Comparison of ENCODE assay signal across 8 cellular contexts in the genomic region with DNA sequence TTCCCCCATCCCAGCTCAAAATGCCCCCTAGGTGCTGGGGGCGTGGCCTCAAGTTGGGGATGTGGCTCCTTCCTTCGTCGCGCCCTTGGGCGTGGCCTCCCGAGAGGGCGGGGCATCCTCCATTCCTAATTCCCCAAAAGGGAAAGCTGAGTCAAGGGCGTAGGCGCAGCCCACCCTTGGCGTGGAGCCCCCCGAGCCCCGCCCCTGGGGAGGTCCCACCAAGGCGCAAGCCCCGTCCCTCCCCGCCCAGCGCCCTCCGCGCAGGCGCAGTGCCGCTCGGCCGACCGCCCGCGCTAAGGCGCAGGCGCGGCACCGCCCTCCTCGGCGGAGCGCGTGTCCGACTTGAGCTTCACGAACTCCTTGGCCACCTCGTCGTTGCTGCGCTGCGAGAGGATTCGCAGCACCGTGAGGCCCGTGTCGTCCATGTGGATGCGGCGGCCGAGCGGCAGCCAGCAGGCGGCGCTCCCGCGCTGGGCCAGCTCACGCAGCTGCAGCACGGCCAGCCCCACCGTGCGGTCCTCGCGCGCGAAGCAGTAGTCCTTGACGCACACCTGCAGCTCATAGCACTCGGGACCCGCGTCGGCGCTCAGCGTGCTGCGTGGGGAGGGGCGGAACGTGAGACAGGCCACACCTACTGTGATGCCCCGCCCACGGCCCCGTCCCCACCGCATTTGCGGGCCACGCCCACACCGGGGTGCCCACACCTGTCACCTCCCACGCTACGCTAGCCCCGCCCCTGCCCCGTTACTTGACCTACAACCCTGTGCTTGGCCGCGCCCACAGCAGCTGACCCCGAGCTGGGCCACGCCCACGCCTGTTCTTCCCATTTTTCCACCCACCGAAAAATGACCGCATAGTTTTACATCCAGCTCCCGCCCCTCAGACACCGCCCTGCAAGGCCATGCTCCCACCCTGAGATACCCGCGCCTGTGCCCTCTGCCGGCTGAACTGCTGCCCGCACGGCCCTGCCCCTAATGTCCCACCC. TPM values are rescaled to one million over a fixed set of nuclear protein-coding genes. Genes with fewer than 3 reads are reported as not detected.
DNase-seq lines count a peak whose midpoint lies in the region; ATAC-seq and TF ChIP-seq lines count a peak whose summit lies in the region.

No MANE protein-coding gene starts in this region.

- in situ Hi-C loops in astrocyte of the cerebellum (cut with HindIII; ENCODE audit: low sequenced_read_pairs) = no loop called here

- H3K4me3 ChIP-seq in astrocyte of the cerebellum (ENCODE audit: low read depth, low read length) (peak overlapping the region; percentile 32), iPS-11a (ENCODE audit: low read depth, low read length) (peak overlapping the region; percentile 47), skeletal muscle satellite cell (ENCODE audit: low read length) (peak overlapping the region; percentile 67)

- peak; percentile 76 for ATAC-seq in GM21737 (IDR thresholded peaks at IDR 0.05; ENCODE audit: unreplicated experiment)

- H3K4me1 ChIP-seq in skeletal muscle satellite cell (ENCODE audit: control insufficient read depth, insufficient read depth, low read length) = peaks cover 11% of the 10 kb centered on the region

- DNase-seq in DMS53 treated with DMSO at 0.1 percent for 48 hours (lab: John Stamatoyannopoulos, UW; ENCODE audit: unreplicated experiment) (peak; percentile 66), T-helper 22 cell (ENCODE audit: low read depth) (peak; percentile 66), astrocyte of the cerebellum (ENCODE audit: low read depth) (no peak), SHP77 (lab: John Stamatoyannopoulos, UW) (no peak)

- TF ChIP-seq CTCF in LNCAP (IDR thresholded peaks at IDR 0.05) (peak; percentile 60), astrocyte of the cerebellum (IDR thresholded peaks at IDR 0.05; ENCODE audit: low read depth, low read length, missing control alignments) (peak; percentile 48)

- peaks cover 38% of the 10 kb centered on the region for H3K27me3 ChIP-seq in skeletal muscle satellite cell (ENCODE audit: control insufficient read depth, insufficient read depth, low read length)

- no peaks in the 10 kb centered on the region for H3K9me3 ChIP-seq in skeletal muscle satellite cell (replicated peaks; ENCODE audit: low read length)

- H3K9ac ChIP-seq in skeletal muscle satellite cell (ENCODE audit: low read depth, low read length) = no peak overlapping the region

- H3K36me3 ChIP-seq in skeletal muscle satellite cell (ENCODE audit: insufficient read depth, low read length) = no peaks in the 10 kb centered on the region

- H3K4me2 ChIP-seq in skeletal muscle satellite cell (ENCODE audit: low read length) = peak overlapping the region; percentile 85

RNA-seq across cellular contexts. Expression of a gene that starts 50.6 kb away (rescaled TPM):
- total RNA-seq in skeletal muscle satellite cell (2012; rRNA removed) = 96.8 and 112 TPM in 2 replicates

Comparison
In these comparisons a context has a peak if more than half of its experiments do, and no peak if none do; other contexts are left out.
1. DNase-seq: peak in DMS53 treated with DMSO at 0.1 percent for 48 hours (single experiment) and T-helper 22 cell (single experiment); none in astrocyte of the cerebellum (single experiment) and SHP77 (0 of 2).
2. Peak in every context shown above with its lines, with median percentiles within 50 percentile points of each other: H3K4me3 ChIP-seq.